In genomic region chr1:147539122-147539575, GRCh38 we compare ENCODE assay signal across 8 cellular contexts. TPM values are rescaled to one million over a fixed set of nuclear protein-coding genes. Genes with fewer than 3 reads are reported as not detected.
DNase-seq lines count a peak whose midpoint lies in the region; ATAC-seq and TF ChIP-seq lines count a peak whose summit lies in the region.

No MANE protein-coding gene starts in this region.

- peaks cover 0 to 5% (median 0%) of the 10 kb centered on the region in 3 experiments; a peak in 2 of 7 replicates for H3K36me3 Mint-ChIP-seq in H9 (ENCODE audit: insufficient read depth in 1 of 3, low read depth in 3 of 3)

- H2BK120ac ChIP-seq in H9 (ENCODE audit: low read depth, low read length, poor library complexity, severe bottlenecking), result no peak overlapping the region

- ATAC-seq in left lobe of liver (no peak), GM18519 (IDR thresholded peaks at IDR 0.05; ENCODE audit: low FRiP score, unreplicated experiment) (no peak)

- H4K8ac ChIP-seq in H9 (replicated peaks; ENCODE audit: insufficient read length, low read depth, low read length), result no peak overlapping the region

- H3K9me3 Mint-ChIP-seq in H9, result no peaks in the 10 kb centered on the region

- H3K4me2 ChIP-seq in BLaER1 treated with 17β-estradiol and CSF1 and Interleukin-3, amounts not matched to agents 10 nM and 100 nM, result peak overlapping the region in 8 of 11 experiments; percentile 17 to 95 (median 71); a peak in 11 of 22 replicates
- H3K4me2 ChIP-seq in H9 (ENCODE audit: insufficient read depth, insufficient read length, low read length), result no peak overlapping the region

- no peak overlapping the region for H4K5ac ChIP-seq in H9 (ENCODE audit: insufficient read length, low read depth, low read length)

- no peak overlapping the region for H2BK20ac ChIP-seq in H9 (ENCODE audit: low read depth, low read length, poor library complexity, severe bottlenecking)

- no peaks in the 10 kb centered on the region for H3K79me1 ChIP-seq in H9 (ENCODE audit: insufficient read depth, low read depth, low read length, poor library complexity, severe bottlenecking)

- no peak overlapping the region for H2BK12ac ChIP-seq in H9 (ENCODE audit: insufficient read length, low read depth, low read length)

- DNase-seq in M059J (ENCODE audit: low read depth), result peak; percentile 97
- DNase-seq in choroid plexus epithelial cell (ENCODE audit: low read depth), result peak; percentile 97
- DNase-seq in non-pigmented ciliary epithelial cell (ENCODE audit: low read depth), result peak; percentile 88
- DNase-seq in left lobe of liver (ENCODE audit: low spot score), result no peak
- no peak for DNase-seq in NCI-H2227 (lab: John Stamatoyannopoulos, UW; ENCODE audit: unreplicated experiment)
- no peak for DNase-seq in H9

- no peak overlapping the region for H4K91ac ChIP-seq in H9 (ENCODE audit: insufficient read length, low read depth, low read length)

- peaks cover 38 to 80% (median 62%) of the 10 kb centered on the region in 10 experiments for H3K4me1 ChIP-seq in BLaER1 treated with 17β-estradiol and CSF1 and Interleukin-3, amounts not matched to agents 10 nM and 100 nM
- H3K4me1 ChIP-seq in H9 (ENCODE audit: insufficient read depth, low read length), result peaks cover 6% of the 10 kb centered on the region; the same call in 1 of the 2 replicates

- H3K14ac ChIP-seq in H9 (ENCODE audit: insufficient read depth, low read length), result no peak overlapping the region

- no CpG with 5 or more reads among the region's 4 CpGs for WGBS in H9 (ENCODE audit: extremely low coverage, insufficient read length, low lambda C conversion rate)

- H3K9me3 ChIP-seq in BLaER1 treated with 17β-estradiol and CSF1 and Interleukin-3, amounts not matched to agents 10 nM and 100 nM (replicated peaks in 1 of 11), result no peaks in the 10 kb centered on the region
- no peaks in the 10 kb centered on the region for H3K9me3 ChIP-seq in H9 (ENCODE audit: control insufficient read depth, low read depth, low read length)

- H3K27me3 ChIP-seq in BLaER1 treated with 17β-estradiol and CSF1 and Interleukin-3, amounts not matched to agents 10 nM and 100 nM, result peaks cover 0 to 13% (median 0%) of the 10 kb centered on the region in 11 experiments; a peak in 5 of 22 replicates
- no peaks in the 10 kb centered on the region for H3K27me3 ChIP-seq in H9 (ENCODE audit: insufficient read depth, low read length)

- H3K27ac ChIP-seq in BLaER1 treated with 17β-estradiol and CSF1 and Interleukin-3, amounts not matched to agents 10 nM and 100 nM, result peak overlapping the region in 1 of 11 experiments; percentile 32; a peak in 1 of 22 replicates
- no peak overlapping the region for H3K27ac ChIP-seq in H9 (ENCODE audit: insufficient read length, low read depth, low read length)

- peaks cover 13% of the 10 kb centered on the region for H3K23me2 ChIP-seq in H9 (ENCODE audit: insufficient read length, low read depth, low read length, poor library complexity, severe bottlenecking)

- no peak overlapping the region for H2AFZ ChIP-seq in H9 (ENCODE audit: low read length)

- no peak overlapping the region for H2BK5ac ChIP-seq in H9 (ENCODE audit: insufficient read length, low read length)

- peaks cover 1% of the 10 kb centered on the region; the same call in 1 of the 2 replicates for H3K79me2 ChIP-seq in H9 (ENCODE audit: insufficient read depth, low read length)

- H3K9ac ChIP-seq in BLaER1 treated with 17β-estradiol and CSF1 and Interleukin-3, amounts not matched to agents 10 nM and 100 nM, result no peak overlapping the region
- H3K9ac ChIP-seq in H9 (ENCODE audit: extremely low read depth, insufficient read length, low read length), result no peak overlapping the region

- no peak overlapping the region for H2BK15ac ChIP-seq in H9 (ENCODE audit: low read depth, low read length)

- no peak overlapping the region for H3K4me3 ChIP-seq in BLaER1 treated with 17β-estradiol and CSF1 and Interleukin-3, amounts not matched to agents 10 nM and 100 nM
- no peak overlapping the region for H3K4me3 ChIP-seq in choroid plexus epithelial cell (ENCODE audit: low read depth, low read length)

- H3T11ph ChIP-seq in H9 (ENCODE audit: low read length), result no peak overlapping the region

- no peak overlapping the region for H3K4me3 Mint-ChIP-seq in H9

- H3K56ac ChIP-seq in H9 (ENCODE audit: insufficient read length, low read depth, low read length), result no peak overlapping the region

- H3K4ac ChIP-seq in H9 (ENCODE audit: low read depth, low read length), result no peak overlapping the region

- H3K27me3 Mint-ChIP-seq in H9 (ENCODE audit: low read depth), result no peaks in the 10 kb centered on the region

- H3K36me3 ChIP-seq in BLaER1 treated with 17β-estradiol and CSF1 and Interleukin-3, amounts not matched to agents 10 nM and 100 nM, result no peaks in the 10 kb centered on the region

- no peak overlapping the region for H2AK5ac ChIP-seq in H9 (ENCODE audit: insufficient read length, low read length)

- H3K27ac Mint-ChIP-seq in H9, result no peak overlapping the region

- H3K18ac ChIP-seq in H9 (ENCODE audit: insufficient read length, low read depth, low read length), result no peak overlapping the region

- no peak overlapping the region for H3K23ac ChIP-seq in H9 (ENCODE audit: insufficient read length, low read depth, low read length)

- no peaks in the 10 kb centered on the region for H4K20me1 ChIP-seq in BLaER1 treated with 17β-estradiol and CSF1 and Interleukin-3, amounts not matched to agents 10 nM and 100 nM
- no peaks in the 10 kb centered on the region for H4K20me1 ChIP-seq in H9 (ENCODE audit: control insufficient read depth, insufficient read depth, insufficient read length)

- H3K4me1 Mint-ChIP-seq in H9, result peaks cover 32 to 33% of the 10 kb centered on the region in 2 experiments

- no peak for TF ChIP-seq CTCF in choroid plexus epithelial cell (conservative IDR thresholded peaks at IDR 0.05; ENCODE audit: low read depth, low read length)
- no peak for TF ChIP-seq CTCF in H9 (conservative IDR thresholded peaks at IDR 0.05)

RNA-seq across cellular contexts. Expression of gene BCL9, which starts 2.2 kb away (rescaled TPM):
- total RNA-seq in M059J (2014; rRNA removed; shearing (Covaris generic)), result 8.8 and 18.1 TPM in 2 replicates
- total RNA-seq in left lobe of liver (5.3 TPM), H9 (2021) (58.3 and 59.4 TPM in 2 replicates)

Comparison
In these comparisons a context has a peak if more than half of its experiments do, and no peak if none do; other contexts are left out.
1. DNase-seq: peak in M059J (single experiment), choroid plexus epithelial cell (single experiment) and non-pigmented ciliary epithelial cell (single experiment); none in left lobe of liver (single experiment), NCI-H2227 (single experiment) and H9 (single experiment).